1 cellular context compared by ENCODE assay signal in the genomic region with DNA sequence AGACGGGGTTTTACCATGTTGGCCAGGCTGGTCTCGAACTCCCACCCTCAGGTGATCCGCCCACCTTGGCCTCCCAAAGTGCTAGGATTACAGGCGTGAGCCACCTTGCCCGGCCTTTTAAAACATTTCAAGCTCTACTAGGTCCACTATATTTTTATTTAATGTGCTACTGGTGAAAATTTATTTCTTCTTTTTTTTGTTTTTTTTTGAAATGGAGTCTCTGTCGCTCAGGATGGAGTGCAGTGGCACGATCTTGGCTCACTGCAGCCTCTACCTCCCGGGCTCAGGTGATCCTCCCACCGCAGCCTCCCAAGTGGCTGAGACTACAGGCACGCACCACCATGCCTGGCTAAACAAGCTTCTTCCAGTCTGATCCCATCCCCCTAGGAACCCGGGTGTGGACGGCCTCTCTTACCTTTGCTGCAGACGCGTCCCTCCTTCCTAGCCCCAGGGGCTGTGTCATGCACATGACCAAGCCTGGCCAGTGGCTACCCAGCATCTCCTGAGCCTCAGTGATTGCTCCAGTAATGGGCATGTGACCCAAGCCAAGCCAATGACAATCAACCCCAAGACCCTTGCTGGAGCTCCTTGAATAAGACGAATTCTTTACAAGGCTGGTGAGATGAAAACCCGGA.
TF ChIP-seq lines count a peak whose summit lies in the region.

No MANE protein-coding gene starts in this region.

TF ChIP-seq in WTC11, 78 proteins besides CTCF, POLR2A, EP300 and RAD21:
- TF ChIP-seq, protein P1, sequence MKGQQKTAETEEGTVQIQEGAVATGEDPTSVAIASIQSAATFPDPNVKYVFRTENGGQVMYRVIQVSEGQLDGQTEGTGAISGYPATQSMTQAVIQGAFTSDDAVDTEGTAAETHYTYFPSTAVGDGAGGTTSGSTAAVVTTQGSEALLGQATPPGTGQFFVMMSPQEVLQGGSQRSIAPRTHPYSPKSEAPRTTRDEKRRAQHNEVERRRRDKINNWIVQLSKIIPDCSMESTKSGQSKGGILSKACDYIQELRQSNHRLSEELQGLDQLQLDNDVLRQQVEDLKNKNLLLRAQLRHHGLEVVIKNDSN (CRISPR knock-in tag; IDR thresholded peaks at IDR 0.05), result peak; percentile 47; the same call in 1 of the 2 replicates
- TF ChIP-seq ESRRA (CRISPR knock-in tag; IDR thresholded peaks at IDR 0.05; ENCODE audit: borderline replicate concordance) (no peak), IRF2 (CRISPR knock-in tag; IDR thresholded peaks at IDR 0.05; ENCODE audit: borderline replicate concordance, low read depth) (no peak), MXD4 (CRISPR knock-in tag; IDR thresholded peaks at IDR 0.05; ENCODE audit: borderline replicate concordance) (no peak), CREM (CRISPR knock-in tag; IDR thresholded peaks at IDR 0.05) (no peak)
